In genomic region chr17:8080799-8081219, GRCh38 we compare ENCODE assay signal across 1 cellular context.
A peak's percentile ranks its signal among the peaks of the same experiment; 100 is the strongest.
TF ChIP-seq lines count a peak whose summit lies in the region.

No MANE protein-coding gene starts in this region.

TF ChIP-seq in HepG2, 621 proteins besides CTCF, POLR2A, EP300 and RAD21:
- TF ChIP-seq PAXIP1 (CRISPR knock-in tag; conservative IDR thresholded peaks at IDR 0.05) (no peak), ZNF773 (CRISPR knock-in tag; IDR thresholded peaks at IDR 0.05; ENCODE audit: borderline replicate concordance) (no peak), ZNF263 (CRISPR knock-in tag; IDR thresholded peaks at IDR 0.05) (peak; percentile 53; the same call in 1 of the 2 replicates)
